ENCODE assay signal across 1 cellular context in genomic region chr18:31373641-31374040, GRCh38.
TF ChIP-seq lines count a peak whose summit lies in the region.

No MANE protein-coding gene starts in this region.

TF ChIP-seq in HepG2, 621 proteins besides CTCF, POLR2A, EP300 and RAD21 (continued from another document and continues in another):
- peak; percentile 41; the same call in 1 of the 2 replicates for TF ChIP-seq TARDBP (CRISPR knock-in tag; IDR thresholded peaks at IDR 0.05)
- peak; percentile 85; the same call in 1 of the 2 replicates for TF ChIP-seq HOMEZ (CRISPR knock-in tag; IDR thresholded peaks at IDR 0.05; ENCODE audit: low read depth)
- no peak for TF ChIP-seq DNMT3B (CRISPR knock-in tag; conservative IDR thresholded peaks at IDR 0.05)
- TF ChIP-seq SMAD1 (CRISPR knock-in tag; IDR thresholded peaks at IDR 0.05; ENCODE audit: borderline replicate concordance, low read depth), result no peak
- peak; percentile 50; the same call in 1 of the 2 replicates for TF ChIP-seq FOXJ3 (CRISPR knock-in tag; IDR thresholded peaks at IDR 0.05; ENCODE audit: borderline replicate concordance)
- TF ChIP-seq ISL2 (CRISPR knock-in tag; IDR thresholded peaks at IDR 0.05), result 0 out of 2 replicates have a peak, but pooled peaks have one; percentile 32
- peak; percentile 71 for TF ChIP-seq SOX5 (CRISPR knock-in tag; IDR thresholded peaks at IDR 0.05; ENCODE audit: borderline replicate concordance)
- no peak for TF ChIP-seq ZNF337 (CRISPR knock-in tag; IDR thresholded peaks at IDR 0.05; ENCODE audit: borderline replicate concordance, low read depth)
- no peak for TF ChIP-seq ZNF549 (CRISPR knock-in tag; IDR thresholded peaks at IDR 0.05)
- TF ChIP-seq SAP130 (CRISPR knock-in tag; IDR thresholded peaks at IDR 0.05; ENCODE audit: low read depth), result peak; percentile 80
- no peak for TF ChIP-seq ZNF772 (CRISPR knock-in tag; IDR thresholded peaks at IDR 0.05)
- no peak for TF ChIP-seq WIZ (CRISPR knock-in tag; IDR thresholded peaks at IDR 0.05)
- TF ChIP-seq ZNF503 (CRISPR knock-in tag; IDR thresholded peaks at IDR 0.05), result no peak
- TF ChIP-seq HHEX (CRISPR knock-in tag; IDR thresholded peaks at IDR 0.05), result peak; percentile 34; the same call in 1 of the 2 replicates
- TF ChIP-seq JUN (CRISPR knock-in tag; IDR thresholded peaks at IDR 0.05), result no peak
- peak; percentile 84 for TF ChIP-seq POGZ (CRISPR knock-in tag; IDR thresholded peaks at IDR 0.05)
- TF ChIP-seq SPEN (CRISPR knock-in tag; IDR thresholded peaks at IDR 0.05; ENCODE audit: low read depth), result peak; percentile 43; the same call in 1 of the 2 replicates
- TF ChIP-seq, protein P1, sequence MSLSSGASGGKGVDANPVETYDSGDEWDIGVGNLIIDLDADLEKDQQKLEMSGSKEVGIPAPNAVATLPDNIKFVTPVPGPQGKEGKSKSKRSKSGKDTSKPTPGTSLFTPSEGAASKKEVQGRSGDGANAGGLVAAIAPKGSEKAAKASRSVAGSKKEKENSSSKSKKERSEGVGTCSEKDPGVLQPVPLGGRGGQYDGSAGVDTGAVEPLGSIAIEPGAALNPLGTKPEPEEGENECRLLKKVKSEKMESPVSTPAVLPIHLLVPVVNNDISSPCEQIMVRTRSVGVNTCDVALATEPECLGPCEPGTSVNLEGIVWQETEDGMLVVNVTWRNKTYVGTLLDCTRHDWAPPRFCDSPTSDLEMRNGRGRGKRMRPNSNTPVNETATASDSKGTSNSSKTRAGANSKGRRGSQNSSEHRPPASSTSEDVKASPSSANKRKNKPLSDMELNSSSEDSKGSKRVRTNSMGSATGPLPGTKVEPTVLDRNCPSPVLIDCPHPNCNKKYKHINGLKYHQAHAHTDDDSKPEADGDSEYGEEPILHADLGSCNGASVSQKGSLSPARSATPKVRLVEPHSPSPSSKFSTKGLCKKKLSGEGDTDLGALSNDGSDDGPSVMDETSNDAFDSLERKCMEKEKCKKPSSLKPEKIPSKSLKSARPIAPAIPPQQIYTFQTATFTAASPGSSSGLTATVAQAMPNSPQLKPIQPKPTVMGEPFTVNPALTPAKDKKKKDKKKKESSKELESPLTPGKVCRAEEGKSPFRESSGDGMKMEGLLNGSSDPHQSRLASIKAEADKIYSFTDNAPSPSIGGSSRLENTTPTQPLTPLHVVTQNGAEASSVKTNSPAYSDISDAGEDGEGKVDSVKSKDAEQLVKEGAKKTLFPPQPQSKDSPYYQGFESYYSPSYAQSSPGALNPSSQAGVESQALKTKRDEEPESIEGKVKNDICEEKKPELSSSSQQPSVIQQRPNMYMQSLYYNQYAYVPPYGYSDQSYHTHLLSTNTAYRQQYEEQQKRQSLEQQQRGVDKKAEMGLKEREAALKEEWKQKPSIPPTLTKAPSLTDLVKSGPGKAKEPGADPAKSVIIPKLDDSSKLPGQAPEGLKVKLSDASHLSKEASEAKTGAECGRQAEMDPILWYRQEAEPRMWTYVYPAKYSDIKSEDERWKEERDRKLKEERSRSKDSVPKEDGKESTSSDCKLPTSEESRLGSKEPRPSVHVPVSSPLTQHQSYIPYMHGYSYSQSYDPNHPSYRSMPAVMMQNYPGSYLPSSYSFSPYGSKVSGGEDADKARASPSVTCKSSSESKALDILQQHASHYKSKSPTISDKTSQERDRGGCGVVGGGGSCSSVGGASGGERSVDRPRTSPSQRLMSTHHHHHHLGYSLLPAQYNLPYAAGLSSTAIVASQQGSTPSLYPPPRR (CRISPR knock-in tag; IDR thresholded peaks at IDR 0.05; ENCODE audit: borderline replicate concordance), result peak; percentile 55; the same call in 1 of the 2 replicates
- TF ChIP-seq GATAD2A (CRISPR knock-in tag; IDR thresholded peaks at IDR 0.05), result peak; percentile 80
- TF ChIP-seq NFIC (IDR thresholded peaks at IDR 0.05; ENCODE audit: low read length), result peak; percentile 29; the same call in 1 of the 2 replicates
- peak; percentile 54; the same call in 1 of the 2 replicates for TF ChIP-seq BCL6 (CRISPR knock-in tag; IDR thresholded peaks at IDR 0.05)
- TF ChIP-seq, protein P2, sequence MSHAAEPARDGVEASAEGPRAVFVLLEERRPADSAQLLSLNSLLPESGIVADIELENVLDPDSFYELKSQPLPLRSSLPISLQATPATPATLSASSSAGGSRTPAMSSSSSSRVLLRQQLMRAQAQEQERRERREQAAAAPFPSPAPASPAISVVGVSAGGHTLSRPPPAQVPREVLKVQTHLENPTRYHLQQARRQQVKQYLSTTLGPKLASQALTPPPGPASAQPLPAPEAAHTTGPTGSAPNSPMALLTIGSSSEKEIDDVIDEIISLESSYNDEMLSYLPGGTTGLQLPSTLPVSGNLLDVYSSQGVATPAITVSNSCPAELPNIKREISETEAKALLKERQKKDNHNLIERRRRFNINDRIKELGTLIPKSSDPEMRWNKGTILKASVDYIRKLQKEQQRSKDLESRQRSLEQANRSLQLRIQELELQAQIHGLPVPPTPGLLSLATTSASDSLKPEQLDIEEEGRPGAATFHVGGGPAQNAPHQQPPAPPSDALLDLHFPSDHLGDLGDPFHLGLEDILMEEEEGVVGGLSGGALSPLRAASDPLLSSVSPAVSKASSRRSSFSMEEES (CRISPR knock-in tag; IDR thresholded peaks at IDR 0.05), result 0 out of 2 replicates have a peak, but pooled peaks have one; percentile 31
- TF ChIP-seq, protein P3, sequence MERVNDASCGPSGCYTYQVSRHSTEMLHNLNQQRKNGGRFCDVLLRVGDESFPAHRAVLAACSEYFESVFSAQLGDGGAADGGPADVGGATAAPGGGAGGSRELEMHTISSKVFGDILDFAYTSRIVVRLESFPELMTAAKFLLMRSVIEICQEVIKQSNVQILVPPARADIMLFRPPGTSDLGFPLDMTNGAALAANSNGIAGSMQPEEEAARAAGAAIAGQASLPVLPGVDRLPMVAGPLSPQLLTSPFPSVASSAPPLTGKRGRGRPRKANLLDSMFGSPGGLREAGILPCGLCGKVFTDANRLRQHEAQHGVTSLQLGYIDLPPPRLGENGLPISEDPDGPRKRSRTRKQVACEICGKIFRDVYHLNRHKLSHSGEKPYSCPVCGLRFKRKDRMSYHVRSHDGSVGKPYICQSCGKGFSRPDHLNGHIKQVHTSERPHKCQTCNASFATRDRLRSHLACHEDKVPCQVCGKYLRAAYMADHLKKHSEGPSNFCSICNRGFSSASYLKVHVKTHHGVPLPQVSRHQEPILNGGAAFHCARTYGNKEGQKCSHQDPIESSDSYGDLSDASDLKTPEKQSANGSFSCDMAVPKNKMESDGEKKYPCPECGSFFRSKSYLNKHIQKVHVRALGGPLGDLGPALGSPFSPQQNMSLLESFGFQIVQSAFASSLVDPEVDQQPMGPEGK (CRISPR knock-in tag; IDR thresholded peaks at IDR 0.05), result peak; percentile 61; the same call in 1 of the 2 replicates
- TF ChIP-seq ARID5B (CRISPR knock-in tag; IDR thresholded peaks at IDR 0.05), result peak; percentile 87
- TF ChIP-seq NR2F6 (IDR thresholded peaks at IDR 0.05), result peak; percentile 66
- TF ChIP-seq NR2F6 (CRISPR knock-in tag; IDR thresholded peaks at IDR 0.05), result peak; percentile 70; the same call in 1 of the 2 replicates
- TF ChIP-seq RBAK (CRISPR knock-in tag; IDR thresholded peaks at IDR 0.05), result no peak
- TF ChIP-seq IRF2 (CRISPR knock-in tag; IDR thresholded peaks at IDR 0.05), result peak; percentile 76
- TF ChIP-seq ZNF792 (CRISPR knock-in tag; IDR thresholded peaks at IDR 0.05), result 0 out of 2 replicates have a peak, but pooled peaks have one; percentile 39
- TF ChIP-seq RARA (CRISPR knock-in tag; IDR thresholded peaks at IDR 0.05), result peak; percentile 87
- TF ChIP-seq HMG20A (CRISPR knock-in tag; IDR thresholded peaks at IDR 0.05; ENCODE audit: borderline replicate concordance), result peak; percentile 57; the same call in 1 of the 2 replicates
- TF ChIP-seq, protein P4, sequence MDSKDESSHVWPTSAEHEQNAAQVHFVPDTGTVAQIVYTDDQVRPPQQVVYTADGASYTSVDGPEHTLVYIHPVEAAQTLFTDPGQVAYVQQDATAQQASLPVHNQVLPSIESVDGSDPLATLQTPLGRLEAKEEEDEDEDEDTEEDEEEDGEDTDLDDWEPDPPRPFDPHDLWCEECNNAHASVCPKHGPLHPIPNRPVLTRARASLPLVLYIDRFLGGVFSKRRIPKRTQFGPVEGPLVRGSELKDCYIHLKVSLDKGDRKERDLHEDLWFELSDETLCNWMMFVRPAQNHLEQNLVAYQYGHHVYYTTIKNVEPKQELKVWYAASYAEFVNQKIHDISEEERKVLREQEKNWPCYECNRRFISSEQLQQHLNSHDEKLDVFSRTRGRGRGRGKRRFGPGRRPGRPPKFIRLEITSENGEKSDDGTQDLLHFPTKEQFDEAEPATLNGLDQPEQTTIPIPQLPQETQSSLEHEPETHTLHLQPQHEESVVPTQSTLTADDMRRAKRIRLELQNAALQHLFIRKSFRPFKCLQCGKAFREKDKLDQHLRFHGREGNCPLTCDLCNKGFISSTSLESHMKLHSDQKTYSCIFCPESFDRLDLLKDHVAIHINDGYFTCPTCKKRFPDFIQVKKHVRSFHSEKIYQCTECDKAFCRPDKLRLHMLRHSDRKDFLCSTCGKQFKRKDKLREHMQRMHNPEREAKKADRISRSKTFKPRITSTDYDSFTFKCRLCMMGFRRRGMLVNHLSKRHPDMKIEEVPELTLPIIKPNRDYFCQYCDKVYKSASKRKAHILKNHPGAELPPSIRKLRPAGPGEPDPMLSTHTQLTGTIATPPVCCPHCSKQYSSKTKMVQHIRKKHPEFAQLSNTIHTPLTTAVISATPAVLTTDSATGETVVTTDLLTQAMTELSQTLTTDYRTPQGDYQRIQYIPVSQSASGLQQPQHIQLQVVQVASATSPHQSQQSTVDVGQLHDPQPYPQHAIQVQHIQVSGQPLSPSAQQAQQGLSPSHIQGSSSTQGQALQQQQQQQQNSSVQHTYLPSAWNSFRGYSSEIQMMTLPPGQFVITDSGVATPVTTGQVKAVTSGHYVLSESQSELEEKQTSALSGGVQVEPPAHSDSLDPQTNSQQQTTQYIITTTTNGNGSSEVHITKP (CRISPR knock-in tag; IDR thresholded peaks at IDR 0.05; ENCODE audit: low read depth), result no peak
- peak; percentile 42; the same call in 1 of the 2 replicates for TF ChIP-seq NCOA2 (CRISPR knock-in tag; IDR thresholded peaks at IDR 0.05)
- TF ChIP-seq ZNF232 (CRISPR knock-in tag; IDR thresholded peaks at IDR 0.05; ENCODE audit: borderline replicate concordance), result no peak
- TF ChIP-seq ZNF292 (CRISPR knock-in tag; IDR thresholded peaks at IDR 0.05; ENCODE audit: borderline replicate concordance, low read depth), result peak; percentile 80; the same call in 1 of the 2 replicates
- TF ChIP-seq FOXA3 (CRISPR knock-in tag; IDR thresholded peaks at IDR 0.05), result peak; percentile 98
- no peak for TF ChIP-seq RFX5 (IDR thresholded peaks at IDR 0.05; ENCODE audit: low read depth, low read length)
- no peak for TF ChIP-seq CREB1 (IDR thresholded peaks at IDR 0.05)
- TF ChIP-seq CREB1 (CRISPR knock-in tag; IDR thresholded peaks at IDR 0.05), result peak; percentile 44; the same call in 1 of the 2 replicates
- peak; percentile 29; the same call in 1 of the 2 replicates for TF ChIP-seq TCF7 (IDR thresholded peaks at IDR 0.05; ENCODE audit: low read depth)
- TF ChIP-seq FOSL2 (CRISPR knock-in tag; IDR thresholded peaks at IDR 0.05), result peak; percentile 65
